Comparison of ENCODE assay signal across 8 cellular contexts in the genomic region with DNA sequence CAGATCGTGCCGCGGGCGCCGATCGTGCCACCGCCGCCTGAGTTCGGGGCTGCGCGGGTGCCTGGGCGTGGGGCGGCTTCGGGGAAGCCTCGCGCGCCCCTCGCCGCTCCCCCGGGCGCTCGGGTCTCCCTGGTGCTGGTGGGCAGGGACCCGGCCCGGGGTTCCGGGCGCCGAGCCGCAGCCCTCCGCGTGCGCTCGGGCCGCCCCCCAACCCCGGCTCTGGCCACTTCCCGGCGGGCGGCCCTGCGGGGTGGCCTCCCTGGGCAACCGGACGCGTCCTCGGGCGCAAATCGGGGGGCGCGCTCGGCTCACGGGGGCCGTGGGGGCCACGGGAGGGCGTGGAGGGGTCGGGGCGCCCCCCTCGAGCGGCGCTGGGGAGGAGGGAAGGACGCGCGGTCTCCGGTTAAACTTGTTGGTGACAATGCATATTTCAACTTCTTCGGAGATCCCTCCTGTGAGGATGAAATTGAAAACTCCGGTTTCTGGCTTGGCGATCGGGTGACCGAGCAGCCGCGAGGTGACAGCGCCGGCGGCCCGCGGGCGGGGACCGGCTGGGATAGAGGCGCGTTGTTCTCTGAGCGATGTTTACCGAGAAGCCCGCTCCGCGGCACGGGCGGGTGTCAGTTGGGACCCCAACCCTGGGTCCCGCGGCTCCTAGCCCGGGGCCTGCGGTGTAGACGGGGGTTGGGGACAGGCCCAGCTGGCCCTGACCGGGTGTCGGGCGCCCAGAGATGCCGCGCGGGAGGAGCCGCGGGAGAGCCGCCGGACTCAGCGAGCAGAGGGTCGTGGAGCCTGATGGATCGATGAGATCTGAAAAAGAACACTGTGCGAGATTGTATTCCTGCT. TPM values are rescaled to one million over a fixed set of nuclear protein-coding genes. Genes with fewer than 3 reads are reported as not detected.
DNase-seq lines count a peak whose midpoint lies in the region; ATAC-seq and TF ChIP-seq lines count a peak whose summit lies in the region.

No MANE protein-coding gene starts in this region.

- peaks cover 0 to 8% (median 0%) of the 10 kb centered on the region in 9 donors for H3K9me3 Mint-ChIP-seq in naive thymus-derived CD8-positive, alpha-beta T cell

- peaks cover 0 to 23% (median 7%) of the 10 kb centered on the region in 4 donors for H3K4me1 Mint-ChIP-seq in naive thymus-derived CD8-positive, alpha-beta T cell

- TF ChIP-seq POLR2A in esophagus muscularis mucosa (IDR thresholded peaks at IDR 0.05; ENCODE audit: low read depth), result no peak

- no peak for ATAC-seq in naive thymus-derived CD8-positive, alpha-beta T cell
- no peak for ATAC-seq in HG02970 (IDR thresholded peaks at IDR 0.05; ENCODE audit: low FRiP score, unreplicated experiment)

- POLR2A ChIA-PET in naive thymus-derived CD8-positive, alpha-beta T cell (lab: Charles Lee), result no interaction called here
- POLR2A ChIA-PET in GM10248 (lab: Yijun Ruan, JAX), result no interaction called here

- peaks cover 22 to 70% (median 55%) of the 10 kb centered on the region in 4 donors for H3K4me1 ChIP-seq in esophagus muscularis mucosa

- no peaks in the 10 kb centered on the region for H3K9me3 ChIP-seq in esophagus muscularis mucosa

- H3K27ac ChIP-seq in esophagus muscularis mucosa (replicated peaks in 1 of 4), result peak overlapping the region; percentile 80 to 88 (median 86)

- peak overlapping the region; percentile 52 to 78 (median 68) for H3K4me3 Mint-ChIP-seq in naive thymus-derived CD8-positive, alpha-beta T cell

- WGBS in esophagus muscularis mucosa, result 0% methylated on average over 28 of the region's 102 CpGs

- no peak overlapping the region for H3K27ac Mint-ChIP-seq in naive thymus-derived CD8-positive, alpha-beta T cell

- CTCF ChIA-PET in GM10248 (lab: Yijun Ruan, JAX), result no interaction called here

- no peaks in the 10 kb centered on the region for H3K36me3 Mint-ChIP-seq in naive thymus-derived CD8-positive, alpha-beta T cell

- no peaks in the 10 kb centered on the region for H3K36me3 ChIP-seq in esophagus muscularis mucosa

- intact Hi-C loops in esophagus muscularis mucosa (cut with DNase I), result loop anchor here (10.0 kb wide), 1 partner anchor 142 kb away; no protein-coding TSS in a partner anchor

- H3K27me3 Mint-ChIP-seq in naive thymus-derived CD8-positive, alpha-beta T cell, result peaks cover 51 to 82% (median 60%) of the 10 kb centered on the region in 5 donors

- H3K4me3 ChIP-seq in esophagus muscularis mucosa, result peak overlapping the region; percentile 80 to 96 (median 90)

- peaks cover 0 to 4% (median 0%) of the 10 kb centered on the region in 4 donors for H3K27me3 ChIP-seq in esophagus muscularis mucosa

- no peak for TF ChIP-seq EP300 in esophagus muscularis mucosa (IDR thresholded peaks at IDR 0.05)

- DNase-seq in GM20000 (ENCODE audit: low spot score) (peak; percentile 32), RPMI8226 (peak; percentile 45), esophagus muscularis mucosa (ENCODE audit: extremely low spot score) (no peak), mucosa of gallbladder (ENCODE audit: low spot score) (no peak), GM10248 (ENCODE audit: extremely low spot score) (no peak), SKM-1 treated with dmso at 0.1 percent for 144 hours (lab: John Stamatoyannopoulos, UW; ENCODE audit: unreplicated experiment) (no peak)
- no peak for DNase-seq in naive thymus-derived CD8-positive, alpha-beta T cell

- TF ChIP-seq CTCF in GM20000 (IDR thresholded peaks at IDR 0.05; ENCODE audit: extremely low read depth, missing control alignments), result no peak
- TF ChIP-seq CTCF in esophagus muscularis mucosa (IDR thresholded peaks at IDR 0.05), result no peak
- no peak for TF ChIP-seq CTCF in GM10248 (IDR thresholded peaks at IDR 0.05; ENCODE audit: control extremely low read depth, extremely low read depth, low read depth, missing control alignments)

RNA-seq across cellular contexts. Expression of a gene that starts 0.7 kb away (rescaled TPM):
- 10 to 100 TPM; 25.3 to 63.1 (median 48.4) TPM for total RNA-seq in esophagus muscularis mucosa
- total RNA-seq in naive thymus-derived CD8-positive, alpha-beta T cell, result under 1 TPM; 0.19 to 0.29 TPM
- not detected for polyA plus RNA-seq in naive thymus-derived CD8-positive, alpha-beta T cell
- total RNA-seq in mucosa of gallbladder, result 51.7 TPM

Comparison
In these comparisons a context has a peak if more than half of its experiments do, and no peak if none do; other contexts are left out.
1. DNase-seq: peak in GM20000 (single experiment) and RPMI8226 (single experiment); none in esophagus muscularis mucosa (single experiment), naive thymus-derived CD8-positive, alpha-beta T cell (0 of 10), mucosa of gallbladder (single experiment), GM10248 (single experiment) and SKM-1 treated with dmso at 0.1 percent for 144 hours (single experiment).
2. RNA of a gene that starts 0.7 kb away (total RNA-seq): 25.3 to 63.1 TPM in esophagus muscularis mucosa and 51.7 TPM in mucosa of gallbladder (single experiment); 0.19 to 0.29 TPM in naive thymus-derived CD8-positive, alpha-beta T cell; every median in the first group is over 10 times any median in the second.